ENCODE assay signal across 34 cellular contexts in genomic region chr1:228749765-228750164, GRCh38. TPM values are rescaled to one million over a fixed set of nuclear protein-coding genes. Genes with fewer than 3 reads are reported as not detected.
A peak's percentile ranks its signal among the peaks of the same experiment; 100 is the strongest.
DNase-seq lines count a peak whose midpoint lies in the region; ATAC-seq, FAIRE-seq and TF ChIP-seq lines count a peak whose summit lies in the region.
"Had no signal": no experiment of that assay in that cellular context is flagged by ENCODE, and none has a peak within 500 bp of the region (broad histone marks: within the 10 kb centered on the region; RNA-seq: fewer than 3 reads in every experiment).

No MANE protein-coding gene starts in this region.

- H3K27me3 ChIP-seq in SK-N-SH (ENCODE audit: insufficient read depth): no peaks in the 10 kb centered on the region; the same call in 1 of the 2 replicates
- H3K27me3 ChIP-seq in BE2C: no peaks in the 10 kb centered on the region
- no peaks in the 10 kb centered on the region for H3K27me3 ChIP-seq in trophoblast cell (ENCODE audit: insufficient read depth, low read length)
- no peaks in the 10 kb centered on the region for H3K27me3 ChIP-seq in hepatocyte
- no peaks in the 10 kb centered on the region for H3K27me3 ChIP-seq in gastrocnemius medialis
- H3K27me3 ChIP-seq in HepG2 (ENCODE audit: control insufficient read depth in 1 of 2, insufficient read depth in 2 of 2, low read length in 2 of 2): no peaks in the 10 kb centered on the region
- H3K27me3 ChIP-seq: BLaER1; BLaER1 treated with 17β-estradiol and CSF1 and Interleukin-3, amounts not matched to agents 10 nM and 100 nM had no signal

- no peaks in the 10 kb centered on the region for H3K36me3 ChIP-seq in SK-N-SH (replicated peaks in 1 of 2; ENCODE audit: control insufficient read depth in 1 of 2, insufficient read depth in 2 of 2, low read length in 1 of 2)
- no peaks in the 10 kb centered on the region; the same call in 1 of the 2 replicates for H3K36me3 ChIP-seq in BE2C
- H3K36me3 ChIP-seq in HEK293 (ENCODE audit: control insufficient read depth in 2 of 2, insufficient read depth in 1 of 2, low read length in 2 of 2): peaks cover 8 to 10% of the 10 kb centered on the region in 2 experiments; a peak in 2 of 3 replicates
- H3K36me3 ChIP-seq in trophoblast cell (ENCODE audit: control insufficient read depth in 1 of 2, insufficient read depth in 2 of 2, low read length in 2 of 2): peaks cover 8 to 12% of the 10 kb centered on the region in 2 experiments
- H3K36me3 ChIP-seq in hepatocyte (replicated peaks; ENCODE audit: insufficient read depth, low read depth): no peaks in the 10 kb centered on the region
- H3K36me3 ChIP-seq in gastrocnemius medialis: no peaks in the 10 kb centered on the region
- no peaks in the 10 kb centered on the region; a peak in 2 of 5 replicates for H3K36me3 ChIP-seq in HepG2 (replicated peaks in 1 of 2; ENCODE audit: control insufficient read depth in 1 of 2, insufficient read depth in 2 of 2, low read length in 2 of 2)
- H3K36me3 ChIP-seq: BLaER1 had no signal

- H3K27ac ChIP-seq in SK-N-SH (ENCODE audit: low read depth in 2 of 2, low read length in 1 of 2) (no peak overlapping the region), HEK293 (ENCODE audit: extremely low read depth, low read depth, low read length) (no peak overlapping the region), trophoblast cell (ENCODE audit: low read depth, low read length) (no peak overlapping the region), hepatocyte (no peak overlapping the region), gastrocnemius medialis (no peak overlapping the region), HepG2 (ENCODE audit: extremely low read length, insufficient read depth, low read length) (no peak overlapping the region)
- H3K27ac ChIP-seq: 22Rv1; A549; BLaER1; BLaER1 treated with 17β-estradiol and CSF1 and Interleukin-3, amounts not matched to agents 10 nM and 100 nM; C4-2B had no signal

- POLR2A ChIA-PET in SK-N-SH (lab: Yijun Ruan, JAX) (no interaction called here), HEK293 (lab: Yijun Ruan, JAX) (no interaction called here), HepG2 (lab: Yijun Ruan, JAX) (no interaction called here)

- H2BK5ac ChIP-seq in trophoblast cell (ENCODE audit: low read depth, low read length, poor library complexity): no peak overlapping the region

- intact Hi-C loops in gastrocnemius medialis (cut with DNase I; ENCODE audit: low total_unique reads) (no loop called here), HepG2 (cut with micrococcal nuclease; ENCODE audit: unreplicated experiment) (no loop called here)

- peak in 1 of 2 experiments; percentile 34; a peak in 1 of 4 replicates for TF ChIP-seq EP300 in SK-N-SH (IDR thresholded peaks at IDR 0.05; ENCODE audit: borderline replicate concordance in 1 of 2, low read depth in 1 of 2, low read length in 1 of 2)
- TF ChIP-seq EP300 in HepG2 (IDR thresholded peaks at IDR 0.05; ENCODE audit: low read depth in 2 of 2, low read length in 2 of 2): no peak
- no peak for TF ChIP-seq EP300 in HepG2 (CRISPR knock-in tag; IDR thresholded peaks at IDR 0.05; ENCODE audit: borderline replicate concordance)

- H3K18ac ChIP-seq in trophoblast cell (ENCODE audit: low read length): no peak overlapping the region

- H3K9ac ChIP-seq in SK-N-SH (no peak overlapping the region), trophoblast cell (ENCODE audit: low read length) (no peak overlapping the region), HepG2 (ENCODE audit: insufficient read depth, low read depth, low read length) (no peak overlapping the region)
- H3K9ac ChIP-seq: BLaER1; BLaER1 treated with 17β-estradiol and CSF1 and Interleukin-3, amounts not matched to agents 10 nM and 100 nM had no signal

- no peak overlapping the region for H2BK12ac ChIP-seq in trophoblast cell (ENCODE audit: low read length)

- no peak for TF ChIP-seq POLR2A in gastrocnemius medialis (IDR thresholded peaks at IDR 0.05)
- no peak for TF ChIP-seq POLR2A in HepG2 (IDR thresholded peaks at IDR 0.05; ENCODE audit: insufficient read depth in 1 of 2, low read depth in 2 of 2, low read length in 2 of 2)

- H3K9me3 ChIP-seq in SK-N-SH (no peaks in the 10 kb centered on the region), BE2C (no peaks in the 10 kb centered on the region), HEK293 (ENCODE audit: control insufficient read depth, insufficient read depth, low read depth, low read length) (no peaks in the 10 kb centered on the region), trophoblast cell (ENCODE audit: insufficient read depth, low read depth, low read length) (no peaks in the 10 kb centered on the region), hepatocyte (ENCODE audit: low read depth) (no peaks in the 10 kb centered on the region), gastrocnemius medialis (no peaks in the 10 kb centered on the region), HepG2 (ENCODE audit: low read length) (no peaks in the 10 kb centered on the region)
- H3K9me3 ChIP-seq: A549; BLaER1; BLaER1 treated with 17β-estradiol and CSF1 and Interleukin-3, amounts not matched to agents 10 nM and 100 nM; Caco-2 had no signal

- no peak overlapping the region for H3K4me3 ChIP-seq in SK-N-SH (ENCODE audit: low read depth in 2 of 2, low read length in 1 of 2)
- no peak overlapping the region for H3K4me3 ChIP-seq in BE2C (ENCODE audit: low read depth, low read length)
- no peak overlapping the region for H3K4me3 ChIP-seq in HEK293 (ENCODE audit: low read depth, low read length)
- no peak overlapping the region for H3K4me3 ChIP-seq in trophoblast cell (ENCODE audit: low read depth, low read length)
- no peak overlapping the region for H3K4me3 ChIP-seq in hepatocyte
- H3K4me3 ChIP-seq in gastrocnemius medialis: no peak overlapping the region
- H3K4me3 ChIP-seq in HepG2 (replicated peaks in 1 of 3; ENCODE audit: insufficient read depth in 1 of 3, low read depth in 2 of 3, low read length in 3 of 3): no peak overlapping the region
- H3K4me3 ChIP-seq: A549; BLaER1; BLaER1 treated with 17β-estradiol and CSF1 and Interleukin-3, amounts not matched to agents 10 nM and 100 nM had no signal

- H3K9me2 ChIP-seq in SK-N-SH (no peaks in the 10 kb centered on the region), hepatocyte (replicated peaks; ENCODE audit: insufficient read depth) (no peaks in the 10 kb centered on the region)

- no TSS peak for BruUV-seq in HepG2 (replicated peaks; lab: Mats Ljungman, UMichigan)

- H3K4me2 ChIP-seq in SK-N-SH: no peak overlapping the region
- H3K4me2 ChIP-seq in trophoblast cell (ENCODE audit: low read length): no peak overlapping the region
- no peak overlapping the region for H3K4me2 ChIP-seq in hepatocyte
- H3K4me2 ChIP-seq in HepG2 (ENCODE audit: low read depth, low read length): no peak overlapping the region
- H3K4me2 ChIP-seq: A549; BLaER1; BLaER1 treated with 17β-estradiol and CSF1 and Interleukin-3, amounts not matched to agents 10 nM and 100 nM had no signal

- H3K4ac ChIP-seq in trophoblast cell (ENCODE audit: low read depth, low read length): no peak overlapping the region

- H4K20me1 ChIP-seq in SK-N-SH (ENCODE audit: insufficient read depth): no peaks in the 10 kb centered on the region
- H4K20me1 ChIP-seq in hepatocyte (ENCODE audit: insufficient read depth, poor library complexity, severe bottlenecking): no peaks in the 10 kb centered on the region
- no peaks in the 10 kb centered on the region for H4K20me1 ChIP-seq in HepG2 (ENCODE audit: insufficient read depth, low read length)
- H4K20me1 ChIP-seq: BLaER1 had no signal

- H2BK120ac ChIP-seq in trophoblast cell (ENCODE audit: insufficient read depth, low read length, poor library complexity): no peak overlapping the region

- H3K79me2 ChIP-seq in SK-N-SH (ENCODE audit: insufficient read depth) (no peaks in the 10 kb centered on the region), trophoblast cell (ENCODE audit: control insufficient read depth, insufficient read depth, low read length, poor library complexity) (no peaks in the 10 kb centered on the region), hepatocyte (no peaks in the 10 kb centered on the region), HepG2 (ENCODE audit: insufficient read depth, low read length) (no peaks in the 10 kb centered on the region)

- H4K91ac ChIP-seq in trophoblast cell (ENCODE audit: low read depth, low read length): peak overlapping the region; percentile 40

- DNase-seq in SK-N-SH (no peak), BE2C (peak; percentile 32), trophoblast cell (no peak), hepatocyte (ENCODE audit: low spot score) (no peak), gastrocnemius medialis (no peak), HepG2 (ENCODE audit: low spot score) (no peak)
- DNase-seq: 8988T; ACHN; AML-193; C1 segment of cervical spinal cord; Caco-2; Calu3; CD4-positive, alpha-beta memory T cell; CD4-positive, alpha-beta T cell; CD4-positive, CD25-positive, alpha-beta regulatory T cell; CD8-positive, alpha-beta memory T cell; CD8-positive, alpha-beta T cell; COR-L47; DMS 273 treated with DMSO at 0.1 percent for 48 hours; DMS153; DMS53; DMS79; DMS79 treated with DMSO at 0.1 percent for 48 hours; DND-41; EL had no signal

- H2AK5ac ChIP-seq in trophoblast cell (ENCODE audit: low read length): no peak overlapping the region

- no peak for FAIRE-seq in HepG2 (lab: Jason Lieb, UNC)
- FAIRE-seq: A204.1, A549 had no signal

- H2AFZ ChIP-seq in SK-N-SH (ENCODE audit: low read depth): no peak overlapping the region
- H2AFZ ChIP-seq in trophoblast cell (ENCODE audit: insufficient read depth, low read length, poor library complexity): no peak overlapping the region
- no peak overlapping the region for H2AFZ ChIP-seq in hepatocyte
- H2AFZ ChIP-seq in HepG2 (ENCODE audit: low read length): no peak overlapping the region

- WGBS in SK-N-SH (ENCODE audit: low lambda C conversion rate): 61% methylated on average over 2 of the region's 2 CpGs
- no CpG with 5 or more reads among the region's 2 CpGs for WGBS in trophoblast cell (ENCODE audit: extremely low coverage, insufficient coverage, insufficient read length)
- WGBS in hepatocyte (ENCODE audit: low lambda C conversion rate, missing lambda C conversion rate): 91% methylated on average over 2 of the region's 2 CpGs
- WGBS in HepG2 (ENCODE audit: low lambda C conversion rate): 55% methylated on average over 2 of the region's 2 CpGs

- no peak overlapping the region for H3K14ac ChIP-seq in trophoblast cell (ENCODE audit: low read length)

- ATAC-seq in SK-N-SH treated with all-trans-retinoic acid at 6 μM for 48 hours: no peak
- ATAC-seq in gastrocnemius medialis: no peak
- no peak for ATAC-seq in HepG2
- ATAC-seq: A549; CD8-positive, alpha-beta T cell had no signal

- H3K79me1 ChIP-seq in trophoblast cell (ENCODE audit: low read length): peaks cover 13% of the 10 kb centered on the region

- no peaks in the 10 kb centered on the region for H3F3A ChIP-seq in SK-N-SH (replicated peaks; ENCODE audit: insufficient read depth)

- no peak overlapping the region for H4K12ac ChIP-seq in trophoblast cell (ENCODE audit: low read depth, low read length)

- CTCF ChIA-PET in SK-N-SH (lab: Yijun Ruan, JAX) (interaction anchor here (1.7 to 2.1 kb wide), 2 partner anchors 14 to 478 kb away, joined by 4 to 7 read pairs; partner anchors contain the start of gene RHOU), HEK293 (lab: Yijun Ruan, JAX) (interaction anchor here (0.6 kb wide), 1 partner anchor 15 kb away, joined by 4 read pairs; no protein-coding TSS in a partner anchor), HepG2 (lab: Yijun Ruan, JAX; ENCODE audit: low intra/inter-chr PET ratio, low total read pairs) (no interaction called here)

- in situ Hi-C loops in gastrocnemius medialis (cut with MboI; ENCODE audit: low sequenced_read_pairs in 4 of 4): loop anchor here in 1 of 4 donors (25.0 kb wide), 1 partner anchor 488 kb away; no protein-coding TSS in a partner anchor
- in situ Hi-C loops in HepG2 (cut with HindIII; ENCODE audit: extremely low pct_ligation_motif_present, low pct_unique_long_range_greater_than_20kb): no loop called here

- no peak overlapping the region for H3K23ac ChIP-seq in trophoblast cell (ENCODE audit: low read length)

- no peak for TF ChIP-seq CTCF in SK-N-SH (IDR thresholded peaks at IDR 0.05)
- TF ChIP-seq CTCF in BE2C (IDR thresholded peaks at IDR 0.05; ENCODE audit: low read depth, low read length): no peak
- no peak for TF ChIP-seq CTCF in HEK293 (tag by site-specific recombination; IDR thresholded peaks at IDR 0.05)
- TF ChIP-seq CTCF in hepatocyte (IDR thresholded peaks at IDR 0.05; ENCODE audit: poor library complexity): no peak
- no peak for TF ChIP-seq CTCF in gastrocnemius medialis (IDR thresholded peaks at IDR 0.05 in 4 of 5, conservative IDR thresholded peaks at IDR 0.05 in 1 of 5)
- TF ChIP-seq CTCF in HepG2 (CRISPR knock-in tag; IDR thresholded peaks at IDR 0.05): no peak

- H3K4me1 ChIP-seq in SK-N-SH (ENCODE audit: control insufficient read depth in 1 of 2, insufficient read depth in 2 of 2, low read depth in 1 of 2, low read length in 1 of 2): peaks cover 0 to 5% of the 10 kb centered on the region in 2 experiments; a peak in 1 of 4 replicates
- peaks cover 22% of the 10 kb centered on the region for H3K4me1 ChIP-seq in BE2C
- peaks cover 13% of the 10 kb centered on the region for H3K4me1 ChIP-seq in HEK293 (ENCODE audit: control insufficient read depth, insufficient read depth, low read length)
- peaks cover 6 to 21% of the 10 kb centered on the region in 2 experiments for H3K4me1 ChIP-seq in trophoblast cell (ENCODE audit: control insufficient read depth in 1 of 2, insufficient read depth in 2 of 2, low read length in 2 of 2)
- peaks cover 5% of the 10 kb centered on the region for H3K4me1 ChIP-seq in hepatocyte (ENCODE audit: insufficient read depth)
- peaks cover 0 to 5% of the 10 kb centered on the region in 2 donors for H3K4me1 ChIP-seq in gastrocnemius medialis
- H3K4me1 ChIP-seq in HepG2 (ENCODE audit: insufficient read depth, low read length): peaks cover 12% of the 10 kb centered on the region
- H3K4me1 ChIP-seq: A549 had no signal

- TF ChIP-seq RAD21 in SK-N-SH (IDR thresholded peaks at IDR 0.05; ENCODE audit: low read length) (no peak), HepG2 (CRISPR knock-in tag; IDR thresholded peaks at IDR 0.05) (no peak)

- H4K8ac ChIP-seq in trophoblast cell (ENCODE audit: low read depth, low read length): no peak overlapping the region

RNA-seq across cellular contexts. Expression of gene RHOU, which starts 14.5 kb away (rescaled TPM):
- polyA plus RNA-seq in SK-N-SH (2012; rRNA removed) (0.36 and 0.44 TPM in 2 replicates), hepatocyte (70.5 and 72.5 TPM in 2 replicates), HepG2 (2011; rRNA removed) (11.9 and 14.7 TPM in 2 replicates)
- polyA plus RNA-seq in SK-N-SH (2012; cell fraction: cytosol; rRNA removed): 0.57 and 0.62 TPM in 2 replicates
- 0.16 and 0.25 TPM in 2 replicates for polyA plus RNA-seq in SK-N-SH (2012; cell fraction: nucleus; rRNA removed)
- polyA plus RNA-seq in BE2C (2012; ENCODE audit: insufficient read depth, insufficient read length, low read depth): 16.3 TPM
- 150 and 156 TPM in 2 replicates for polyA plus RNA-seq in trophoblast cell (2013)
- total RNA-seq in hepatocyte (122 and 124 TPM in 2 replicates), gastrocnemius medialis (10 to 100 TPM; 11.8 to 65.2 (median 47.4) TPM), HepG2 (2016; rRNA removed; fragmentation: Illumina TruSeq; extraction: Trizol) (18.5 and 23.6 TPM in 2 replicates)
- total RNA-seq in HepG2 (2016; cell fraction: cytosol; rRNA removed; fragmentation: Illumina TruSeq; extraction: Trizol; ENCODE audit: low read depth): 3.3 and 4.3 TPM in 2 replicates
- total RNA-seq in HepG2 (2016; cell fraction: insoluble cytoplasmic fraction; rRNA removed; fragmentation: Illumina TruSeq; extraction: Trizol): 19.1 and 24.0 TPM in 2 replicates
- 14.7 and 15.0 TPM in 2 replicates for total RNA-seq in HepG2 (2016; cell fraction: membrane; rRNA removed; fragmentation: Illumina TruSeq; extraction: Trizol)
- 12.1 and 12.4 TPM in 2 replicates for total RNA-seq in HepG2 (2016; cell fraction: nucleus; rRNA removed; fragmentation: Illumina TruSeq; extraction: Trizol)
- 8.3 and 12.2 TPM in 2 replicates for polyA plus RNA-seq in HepG2 (2011; cell fraction: cytosol; rRNA removed)
- 6.9 and 11.2 TPM in 2 replicates for polyA plus RNA-seq in HepG2 (2011; cell fraction: nucleus; rRNA removed)
- polyA plus RNA-seq in HepG2 (2012): 22.4 and 26.2 TPM in 2 replicates
- polyA plus RNA-seq in HepG2 (2016; cell fraction: cytosol; fragmentation: Illumina TruSeq; extraction: Trizol; ENCODE audit: low read depth): 2.4 and 3.1 TPM in 2 replicates
- polyA plus RNA-seq in HepG2 (2016; cell fraction: insoluble cytoplasmic fraction; fragmentation: Illumina TruSeq; extraction: Trizol; ENCODE audit: low read depth): 29.9 and 30.8 TPM in 2 replicates
- 9.4 and 10.5 TPM in 2 replicates for polyA plus RNA-seq in HepG2 (2016; cell fraction: membrane; fragmentation: Illumina TruSeq; extraction: Trizol; ENCODE audit: low read depth)
- 22.5 and 23.1 TPM in 2 replicates for polyA plus RNA-seq in HepG2 (2016; cell fraction: nucleus; fragmentation: Illumina TruSeq; extraction: Trizol; ENCODE audit: insufficient read depth, low read depth)
- 2.0 and 14.2 TPM in 2 replicates for polyA minus RNA-seq in HepG2 (2011; rRNA and poly(A)+ RNA removed; ENCODE audit: low replicate concordance)
- polyA minus RNA-seq in HepG2 (2011; cell fraction: cytosol; rRNA and poly(A)+ RNA removed): 15.8 and 19.7 TPM in 2 replicates
- 5.9 and 12.1 TPM in 2 replicates for polyA minus RNA-seq in HepG2 (2011; cell fraction: nucleus; rRNA and poly(A)+ RNA removed)
- total RNA-seq: B cell had no signal
